In the genomic region with DNA sequence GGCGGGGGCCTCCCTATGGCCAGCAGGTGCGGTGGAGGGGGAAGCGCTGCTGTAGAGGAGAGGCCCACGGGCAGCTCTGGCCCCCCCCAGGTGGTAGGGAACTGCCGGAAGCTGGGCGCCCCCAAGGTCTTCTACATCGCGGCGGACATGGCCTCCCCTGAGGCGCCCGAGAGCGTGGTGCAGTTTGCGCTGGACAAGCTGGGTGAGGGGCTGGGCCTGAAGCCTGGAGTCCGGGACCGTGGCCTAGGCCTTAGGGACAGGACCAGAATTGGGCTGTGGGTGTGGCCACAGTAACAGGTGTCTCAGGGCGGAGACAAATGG, we compare ENCODE assay signal across 1 cellular context.
TF ChIP-seq lines count a peak whose summit lies in the region.

No MANE protein-coding gene starts in this region.

TF ChIP-seq in WTC11, 78 proteins besides CTCF, POLR2A, EP300 and RAD21 (continued from another document):
- no peak for TF ChIP-seq IRF1 (CRISPR knock-in tag; IDR thresholded peaks at IDR 0.05)
- TF ChIP-seq, protein P1, sequence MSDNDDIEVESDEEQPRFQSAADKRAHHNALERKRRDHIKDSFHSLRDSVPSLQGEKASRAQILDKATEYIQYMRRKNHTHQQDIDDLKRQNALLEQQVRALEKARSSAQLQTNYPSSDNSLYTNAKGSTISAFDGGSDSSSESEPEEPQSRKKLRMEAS (CRISPR knock-in tag; IDR thresholded peaks at IDR 0.05) = 0 out of 2 replicates have a peak, but pooled peaks have one; percentile 0
- TF ChIP-seq ZNF263 (CRISPR knock-in tag; IDR thresholded peaks at IDR 0.05; ENCODE audit: low read depth) = no peak
- TF ChIP-seq CDX4 (CRISPR knock-in tag; IDR thresholded peaks at IDR 0.05; ENCODE audit: borderline replicate concordance) = no peak
- TF ChIP-seq KAT7 (CRISPR knock-in tag; IDR thresholded peaks at IDR 0.05; ENCODE audit: borderline replicate concordance) = no peak
- TF ChIP-seq RELA (CRISPR knock-in tag; IDR thresholded peaks at IDR 0.05; ENCODE audit: borderline replicate concordance) = no peak
- no peak for TF ChIP-seq ZNF416 (CRISPR knock-in tag; IDR thresholded peaks at IDR 0.05)
- no peak for TF ChIP-seq MLX (CRISPR knock-in tag; IDR thresholded peaks at IDR 0.05)
- no peak for TF ChIP-seq TP53 (CRISPR knock-in tag; IDR thresholded peaks at IDR 0.05)
- TF ChIP-seq FOXK1 (CRISPR knock-in tag; IDR thresholded peaks at IDR 0.05) = no peak
- TF ChIP-seq NR2C2 (CRISPR knock-in tag; IDR thresholded peaks at IDR 0.05) = no peak
- TF ChIP-seq ATF1 (CRISPR knock-in tag; IDR thresholded peaks at IDR 0.05) = no peak
- no peak for TF ChIP-seq HMGA2 (CRISPR knock-in tag; IDR thresholded peaks at IDR 0.05)
- TF ChIP-seq ARID4B (CRISPR knock-in tag; IDR thresholded peaks at IDR 0.05; ENCODE audit: borderline replicate concordance) = no peak
